In genomic region chr5:132180134-132180745, GRCh38 we compare ENCODE assay signal across 8 cellular contexts. TPM values are rescaled to one million over a fixed set of nuclear protein-coding genes. Genes with fewer than 3 reads are reported as not detected.
DNase-seq lines count a peak whose midpoint lies in the region; ATAC-seq and TF ChIP-seq lines count a peak whose summit lies in the region.

No MANE protein-coding gene starts in this region.

- H3K9me3 Mint-ChIP-seq in endothelial cell (ENCODE audit: unreplicated experiment): no peaks in the 10 kb centered on the region

- no peak overlapping the region for H3K4me3 Mint-ChIP-seq in endothelial cell (ENCODE audit: unreplicated experiment)

- no peak overlapping the region for H3K4me3 ChIP-seq in HFF-Myc (replicated peaks; ENCODE audit: low read depth, low read length)

- no peak overlapping the region for H3K27ac Mint-ChIP-seq in endothelial cell (ENCODE audit: unreplicated experiment)

- H3K36me3 Mint-ChIP-seq in endothelial cell (ENCODE audit: low read depth, unreplicated experiment): no peaks in the 10 kb centered on the region

- H3K27me3 Mint-ChIP-seq in endothelial cell (ENCODE audit: unreplicated experiment): no peaks in the 10 kb centered on the region

- TF ChIP-seq CTCF in HFF-Myc (IDR thresholded peaks at IDR 0.05; ENCODE audit: low read depth, low read length, missing control alignments) (peak; percentile 78), endothelial cell (IDR thresholded peaks at IDR 0.05; ENCODE audit: unreplicated experiment) (peak; percentile 85)

- no peak for ATAC-seq in GM18861 (IDR thresholded peaks at IDR 0.05; ENCODE audit: unreplicated experiment)
- no peak for ATAC-seq in GM21576 (IDR thresholded peaks at IDR 0.05; ENCODE audit: unreplicated experiment)

- H3K4me1 Mint-ChIP-seq in endothelial cell (ENCODE audit: unreplicated experiment): peaks cover 27% of the 10 kb centered on the region

- DNase-seq in DMS53 (lab: John Stamatoyannopoulos, UW) (peak; percentile 85), HFF-Myc (ENCODE audit: extremely low read depth, low read depth) (peak; percentile 57), RPMI7951 (ENCODE audit: low read depth) (peak; percentile 73), endothelial cell (ENCODE audit: low spot score) (peak; percentile 26), midbrain (lab: John Stamatoyannopoulos, UW) (peak; percentile 36), mucosa of gallbladder (ENCODE audit: low spot score) (no peak)

RNA-seq across cellular contexts. Expression of gene P4HA2, which starts 47.4 kb away (rescaled TPM):
- 239 and 264 TPM in 2 replicates for total RNA-seq in RPMI7951 (2014; rRNA removed; shearing (Covaris generic))
- total RNA-seq in endothelial cell (ENCODE audit: unreplicated experiment): 9.9 TPM
- 47.5 TPM for total RNA-seq in mucosa of gallbladder
